In the genomic region with DNA sequence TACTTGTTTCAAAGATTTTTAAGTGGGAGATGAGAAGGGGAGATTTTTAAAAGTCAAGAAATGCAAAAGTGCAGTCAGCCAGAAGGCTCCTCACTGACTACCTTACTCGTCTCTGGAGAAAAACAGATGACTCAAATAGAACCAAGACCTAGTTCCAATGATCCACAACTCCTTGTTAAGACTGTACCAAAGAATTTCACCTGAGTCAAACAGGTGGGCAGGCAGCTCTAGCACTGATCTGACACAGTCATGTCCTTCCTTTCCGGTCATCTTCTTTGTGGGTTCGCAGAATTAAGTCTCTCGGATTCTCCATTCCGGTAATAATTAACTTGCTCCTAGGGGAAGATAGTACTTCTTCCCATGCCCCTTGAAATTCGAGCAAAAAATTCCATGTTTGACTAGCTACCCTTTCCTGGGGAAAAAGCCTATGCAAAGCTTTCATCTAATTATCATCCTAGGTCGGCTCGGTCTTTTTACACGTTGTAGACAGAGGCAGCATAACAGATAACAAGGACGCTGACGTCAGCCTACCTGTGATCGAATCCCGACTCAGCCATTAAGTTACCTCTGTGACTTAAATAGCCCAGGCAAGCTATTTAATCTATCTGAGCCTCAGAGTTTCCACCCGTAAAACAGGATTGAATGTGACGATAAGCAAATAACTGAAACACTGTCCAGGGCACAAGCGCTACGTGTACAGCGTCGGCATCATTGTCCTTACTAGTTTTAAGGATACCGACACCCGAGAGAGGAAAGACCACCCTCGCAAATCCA, we compare ENCODE assay signal across 8 cellular contexts. TPM values are rescaled to one million over a fixed set of nuclear protein-coding genes. Genes with fewer than 3 reads are reported as not detected.
DNase-seq lines count a peak whose midpoint lies in the region; ATAC-seq and TF ChIP-seq lines count a peak whose summit lies in the region.

No MANE protein-coding gene starts in this region.

- CTCF ChIA-PET in activated CD8-positive, alpha-beta memory T cell treated with anti-CD3 and anti-CD28 coated beads, Interleukin-2, amount 10 ng/mL, durations not matched to agents 7 days and 5 days (lab: Charles Lee): interaction anchor here (0.9 to 2.4 kb wide), 2 partner anchors 10 to 11 kb away, joined by 4 to 6 read pairs; no protein-coding TSS in a partner anchor

- POLR2A ChIA-PET in naive thymus-derived CD8-positive, alpha-beta T cell (lab: Charles Lee): interaction anchor here (1.6 to 3.0 kb wide), 3 partner anchors 9 to 544 kb away, joined by 4 to 24 read pairs (median 20); a partner anchor contains a TSS

- H3K4me3 ChIP-seq in GM12865 (ENCODE audit: low read depth, low read length) (peak overlapping the region; percentile 81), epithelial cell of proximal tubule (ENCODE audit: low read depth, low read length) (peak overlapping the region; percentile 87), upper lobe of right lung (peak overlapping the region; percentile 89)

- H3K36me3 ChIP-seq in upper lobe of right lung: peaks cover 5% of the 10 kb centered on the region

- intact Hi-C loops in upper lobe of right lung (cut with DNase I): no loop called here

- ATAC-seq in activated CD8-positive, alpha-beta memory T cell treated with anti-CD3 and anti-CD28 coated beads, Interleukin-2, amount 10 ng/mL, durations not matched to agents 7 days and 5 days: peak; percentile 22
- ATAC-seq in naive thymus-derived CD8-positive, alpha-beta T cell: peak; percentile 46 to 61
- no peak for ATAC-seq in upper lobe of right lung
- ATAC-seq in GM21723 (IDR thresholded peaks at IDR 0.05; ENCODE audit: unreplicated experiment): no peak

- no peaks in the 10 kb centered on the region for H3K9me3 ChIP-seq in upper lobe of right lung

- peaks cover 16% of the 10 kb centered on the region for H3K27me3 Mint-ChIP-seq in activated CD8-positive, alpha-beta memory T cell treated with anti-CD3 and anti-CD28 coated beads, Interleukin-2, amount 10 ng/mL, durations not matched to agents 7 days and 5 days
- peaks cover 0 to 8% (median 0%) of the 10 kb centered on the region in 5 donors for H3K27me3 Mint-ChIP-seq in naive thymus-derived CD8-positive, alpha-beta T cell

- H3K27me3 ChIP-seq in upper lobe of right lung: no peaks in the 10 kb centered on the region

- peaks cover 38% of the 10 kb centered on the region for H3K36me3 Mint-ChIP-seq in activated CD8-positive, alpha-beta memory T cell treated with anti-CD3 and anti-CD28 coated beads, Interleukin-2, amount 10 ng/mL, durations not matched to agents 7 days and 5 days
- peaks cover 4 to 18% (median 4%) of the 10 kb centered on the region in 3 donors for H3K36me3 Mint-ChIP-seq in naive thymus-derived CD8-positive, alpha-beta T cell

- H3K9me3 Mint-ChIP-seq in activated CD8-positive, alpha-beta memory T cell treated with anti-CD3 and anti-CD28 coated beads, Interleukin-2, amount 10 ng/mL, durations not matched to agents 7 days and 5 days (ENCODE audit: low read depth): peaks cover 2% of the 10 kb centered on the region
- H3K9me3 Mint-ChIP-seq in naive thymus-derived CD8-positive, alpha-beta T cell: peaks cover 0 to 21% (median 3%) of the 10 kb centered on the region in 9 donors

- peak overlapping the region; percentile 99 for H3K27ac Mint-ChIP-seq in activated CD8-positive, alpha-beta memory T cell treated with anti-CD3 and anti-CD28 coated beads, Interleukin-2, amount 10 ng/mL, durations not matched to agents 7 days and 5 days
- peak overlapping the region; percentile 97 to 100 (median 99) for H3K27ac Mint-ChIP-seq in naive thymus-derived CD8-positive, alpha-beta T cell

- TF ChIP-seq CTCF in GM12865 (IDR thresholded peaks at IDR 0.05; ENCODE audit: insufficient read depth, low read depth, low read length, missing control alignments) (no peak), epithelial cell of proximal tubule (conservative IDR thresholded peaks at IDR 0.05; ENCODE audit: low read depth, low read length) (no peak), upper lobe of right lung (IDR thresholded peaks at IDR 0.05) (no peak)

- H3K4me3 Mint-ChIP-seq in activated CD8-positive, alpha-beta memory T cell treated with anti-CD3 and anti-CD28 coated beads, Interleukin-2, amount 10 ng/mL, durations not matched to agents 7 days and 5 days: peak overlapping the region; percentile 90
- H3K4me3 Mint-ChIP-seq in naive thymus-derived CD8-positive, alpha-beta T cell: peak overlapping the region; percentile 91 to 98 (median 94)

- DNase-seq in GM12865 (ENCODE audit: low read depth): peak; percentile 63
- peak; percentile 30 for DNase-seq in M059J (ENCODE audit: low read depth)
- DNase-seq in activated CD8-positive, alpha-beta memory T cell treated with anti-CD3 and anti-CD28 coated beads, Interleukin-2, amount 10 ng/mL, durations not matched to agents 7 days and 5 days: peak; percentile 68
- no peak for DNase-seq in epithelial cell of proximal tubule (ENCODE audit: low read depth)
- DNase-seq in naive thymus-derived CD8-positive, alpha-beta T cell: peak; percentile 12 to 80 (median 70)
- no peak for DNase-seq in upper lobe of right lung
- no peak for DNase-seq in NCI-H446 (lab: John Stamatoyannopoulos, UW)

- H3K27ac ChIP-seq in upper lobe of right lung: peak overlapping the region; percentile 97

- H3K4me1 Mint-ChIP-seq in activated CD8-positive, alpha-beta memory T cell treated with anti-CD3 and anti-CD28 coated beads, Interleukin-2, amount 10 ng/mL, durations not matched to agents 7 days and 5 days: peaks cover 50% of the 10 kb centered on the region
- peaks cover 36 to 60% (median 55%) of the 10 kb centered on the region in 4 donors for H3K4me1 Mint-ChIP-seq in naive thymus-derived CD8-positive, alpha-beta T cell

- peaks cover 26% of the 10 kb centered on the region for H3K4me1 ChIP-seq in upper lobe of right lung

RNA-seq across cellular contexts. Expression of a gene that starts 0.7 kb away (rescaled TPM):
- total RNA-seq in M059J (2014; rRNA removed; shearing (Covaris generic)): 56.1 and 67.0 TPM in 2 replicates
- total RNA-seq in activated CD8-positive, alpha-beta memory T cell treated with anti-CD3 and anti-CD28 coated beads, Interleukin-2, amount 10 ng/mL, durations not matched to agents 7 days and 5 days: 10 to 100 TPM; 56.5 to 60.0 TPM
- total RNA-seq in epithelial cell of proximal tubule (49.9 and 55.7 TPM in 2 replicates), upper lobe of right lung (44.5 TPM)
- total RNA-seq in naive thymus-derived CD8-positive, alpha-beta T cell: 10 to 100 TPM; 37.7 to 38.2 TPM
- polyA plus RNA-seq in naive thymus-derived CD8-positive, alpha-beta T cell: 100 to 1,000 TPM; 102 to 176 (median 117) TPM

RNA-seq across cellular contexts. Expression of a gene that starts 9.0 kb away (rescaled TPM):
- 14.3 and 16.0 TPM in 2 replicates for total RNA-seq in M059J (2014; rRNA removed; shearing (Covaris generic))
- 10 to 100 TPM; 28.9 to 42.2 TPM for total RNA-seq in activated CD8-positive, alpha-beta memory T cell treated with anti-CD3 and anti-CD28 coated beads, Interleukin-2, amount 10 ng/mL, durations not matched to agents 7 days and 5 days
- total RNA-seq in epithelial cell of proximal tubule: 22.9 and 23.2 TPM in 2 replicates
- total RNA-seq in naive thymus-derived CD8-positive, alpha-beta T cell: 10 to 100 TPM; 29.6 to 35.4 TPM
- 10 to 100 TPM; 17.0 to 26.0 (median 17.6) TPM for polyA plus RNA-seq in naive thymus-derived CD8-positive, alpha-beta T cell
- total RNA-seq in upper lobe of right lung: 22.8 TPM

RNA-seq across cellular contexts. Expression of a gene that starts 44.5 kb away (rescaled TPM):
- 0.25 TPM in 1 of 2 replicates, not detected in the other for total RNA-seq in M059J (2014; rRNA removed; shearing (Covaris generic))
- total RNA-seq in activated CD8-positive, alpha-beta memory T cell treated with anti-CD3 and anti-CD28 coated beads, Interleukin-2, amount 10 ng/mL, durations not matched to agents 7 days and 5 days: 1 to 10 TPM; 2.4 to 7.0 TPM
- 1.7 and 2.5 TPM in 2 replicates for total RNA-seq in epithelial cell of proximal tubule
- not detected for total RNA-seq in naive thymus-derived CD8-positive, alpha-beta T cell
- polyA plus RNA-seq in naive thymus-derived CD8-positive, alpha-beta T cell: under 1 TPM; 0.30 to 0.50 (median 0.49) TPM
- 12.4 TPM for total RNA-seq in upper lobe of right lung

RNA-seq across cellular contexts. Expression of a gene that starts 44.7 kb away (rescaled TPM):
- 0.07 and 0.17 TPM in 2 replicates for total RNA-seq in M059J (2014; rRNA removed; shearing (Covaris generic))
- total RNA-seq in activated CD8-positive, alpha-beta memory T cell treated with anti-CD3 and anti-CD28 coated beads, Interleukin-2, amount 10 ng/mL, durations not matched to agents 7 days and 5 days: 1 to 10 TPM in 1 of 2 experiments, under 1 TPM in 1; 0.53 to 1.0 TPM
- total RNA-seq in epithelial cell of proximal tubule (4.5 and 9.2 TPM in 2 replicates), upper lobe of right lung (10.9 TPM)
- total RNA-seq in naive thymus-derived CD8-positive, alpha-beta T cell: under 1 TPM in 1 of 2 experiments, not detected in 1; 0.25 TPM
- polyA plus RNA-seq in naive thymus-derived CD8-positive, alpha-beta T cell: under 1 TPM in 2 of 3 donors, not detected in 1; 0.04 to 0.25 TPM

Comparison
In these comparisons a context has a peak if more than half of its experiments do, and no peak if none do; other contexts are left out.
1. DNase-seq: peak in GM12865 (single experiment), M059J (single experiment), activated CD8-positive, alpha-beta memory T cell treated with anti-CD3 and anti-CD28 coated beads, Interleukin-2, amount 10 ng/mL, durations not matched to agents 7 days and 5 days (single experiment) and naive thymus-derived CD8-positive, alpha-beta T cell (10 of 10); none in epithelial cell of proximal tubule (single experiment), upper lobe of right lung (single experiment) and NCI-H446 (0 of 2).
2. ATAC-seq: peak in activated CD8-positive, alpha-beta memory T cell treated with anti-CD3 and anti-CD28 coated beads, Interleukin-2, amount 10 ng/mL, durations not matched to agents 7 days and 5 days (single experiment) and naive thymus-derived CD8-positive, alpha-beta T cell (2 of 2); none in upper lobe of right lung (single experiment) and GM21723 (single experiment).
3. Peak in every context shown above with its lines, with median percentiles within 50 percentile points of each other: H3K4me3 ChIP-seq.